ENCODE assay signal across 8 cellular contexts in the genomic region with DNA sequence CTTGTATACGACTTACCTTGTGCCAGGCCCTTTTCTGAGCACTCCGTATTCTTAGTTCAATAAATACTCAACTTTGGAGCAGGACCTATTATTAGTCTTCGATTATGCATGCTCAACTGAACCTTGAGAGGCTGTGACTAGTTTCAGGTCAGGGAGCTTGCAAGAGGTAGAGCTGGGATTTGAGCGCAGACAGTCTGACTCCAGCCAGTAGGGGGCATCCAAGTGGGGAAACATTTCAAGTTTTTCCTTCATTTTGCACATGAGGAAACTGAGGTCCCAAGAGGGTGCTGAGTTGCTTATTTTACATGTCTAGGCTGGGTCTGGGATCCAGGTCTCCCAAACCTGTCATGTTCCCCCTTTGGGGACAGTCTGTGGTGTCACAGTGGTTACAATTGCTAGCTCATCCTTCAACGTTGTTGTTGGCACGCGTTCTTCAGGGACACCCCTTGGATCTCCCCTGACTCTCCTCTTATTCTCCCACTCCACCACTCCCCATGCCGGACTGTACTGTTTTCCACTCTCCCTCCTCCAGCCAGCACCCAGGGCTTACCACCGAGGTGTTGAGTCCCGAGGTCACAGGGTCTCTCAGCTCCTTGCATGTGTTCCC. TPM values are rescaled to one million over a fixed set of nuclear protein-coding genes. Genes with fewer than 3 reads are reported as not detected.
DNase-seq lines count a peak whose midpoint lies in the region; ATAC-seq and TF ChIP-seq lines count a peak whose summit lies in the region.

No MANE protein-coding gene starts in this region.

- TF ChIP-seq CTCF in Peyer's patch (IDR thresholded peaks at IDR 0.05) (peak in 5 of 6 experiments; percentile 40 to 46 (median 45)), psoas muscle (IDR thresholded peaks at IDR 0.05) (peak; percentile 44)

- no peak overlapping the region for H3K27ac ChIP-seq in Peyer's patch
- no peak overlapping the region for H3K27ac ChIP-seq in psoas muscle

- in situ Hi-C loops in ACHN (cut with HindIII; ENCODE audit: low pct_ligation_motif_present, low pct_unique_long_range_greater_than_20kb, low sequenced_read_pairs): no loop called here

- ATAC-seq in psoas muscle (no peak), HG03025 (IDR thresholded peaks at IDR 0.05; ENCODE audit: low FRiP score, unreplicated experiment) (no peak), HG03045 (IDR thresholded peaks at IDR 0.05; ENCODE audit: unreplicated experiment) (no peak)

- 63 to 67% (median 65%) methylated on average over 9 to 10 of the region's 10 CpGs for WGBS in psoas muscle, 3 donors

- DNase-seq in ACHN: peak; percentile 24
- peak; percentile 46 for DNase-seq in ELR (ENCODE audit: low read depth)
- DNase-seq in Peyer's patch: no peak
- DNase-seq in dermis blood vessel endothelial cell: peak; percentile 61
- no peak for DNase-seq in psoas muscle
- no peak for DNase-seq in NCI-H1436 treated with DMSO at 0.1 percent for 48 hours (lab: John Stamatoyannopoulos, UW)

- no peaks in the 10 kb centered on the region for H3K9me3 ChIP-seq in Peyer's patch
- peaks cover 4% of the 10 kb centered on the region for H3K9me3 ChIP-seq in psoas muscle

- intact Hi-C loops in psoas muscle (cut with DNase I): no loop called here

- H3K4me3 ChIP-seq in Peyer's patch (no peak overlapping the region), psoas muscle (no peak overlapping the region)

- TF ChIP-seq POLR2A in Peyer's patch (IDR thresholded peaks at IDR 0.05): no peak

- H3K4me1 ChIP-seq in Peyer's patch (no peaks in the 10 kb centered on the region), psoas muscle (no peaks in the 10 kb centered on the region)

- H3K27me3 ChIP-seq in Peyer's patch: no peaks in the 10 kb centered on the region
- H3K27me3 ChIP-seq in psoas muscle (ENCODE audit: insufficient read depth in 3 of 3, low read length in 2 of 3): no peaks in the 10 kb centered on the region

- no peaks in the 10 kb centered on the region for H3K36me3 ChIP-seq in Peyer's patch
- H3K36me3 ChIP-seq in psoas muscle (ENCODE audit: insufficient read depth in 1 of 2, low read depth in 1 of 2): no peaks in the 10 kb centered on the region

RNA-seq across cellular contexts. Expression of a gene that starts 6.7 kb away (rescaled TPM):
- 10 to 100 TPM; 22.5 to 47.0 (median 26.8) TPM for total RNA-seq in Peyer's patch
- total RNA-seq in dermis blood vessel endothelial cell: 9.4 and 9.7 TPM in 2 replicates
- 10 to 100 TPM; 14.1 to 17.6 (median 16.3) TPM for total RNA-seq in psoas muscle
- 10 to 100 TPM in 2 of 3 donors, 1 to 10 TPM in 1; 7.5 to 23.6 (median 18.1) TPM for polyA plus RNA-seq in psoas muscle

RNA-seq across cellular contexts. Expression of a gene that starts 7.2 kb away (rescaled TPM):
- total RNA-seq in Peyer's patch (10 to 100 TPM in 1 of 4 donors, 1 to 10 TPM in 2, not detected in 1; 5.5 to 11.0 (median 6.7) TPM), dermis blood vessel endothelial cell (0.14 and 0.34 TPM in 2 replicates), psoas muscle (1 to 10 TPM in 2 of 4 donors, under 1 TPM in 2; 0.37 to 1.2 (median 0.83) TPM)
- polyA plus RNA-seq in psoas muscle: 1 to 10 TPM in 2 of 3 donors, under 1 TPM in 1; 0.76 to 1.6 (median 1.4) TPM

RNA-seq across cellular contexts. Expression of a gene that starts 21.1 kb away (rescaled TPM):
- total RNA-seq in Peyer's patch: 10 to 100 TPM; 16.1 to 36.6 (median 30.8) TPM
- total RNA-seq in dermis blood vessel endothelial cell: 2.6 and 13.1 TPM in 2 replicates
- total RNA-seq in psoas muscle: 10 to 100 TPM; 17.8 to 80.7 (median 74.0) TPM
- polyA plus RNA-seq in psoas muscle: 100 to 1,000 TPM in 2 of 3 donors, 10 to 100 TPM in 1; 76.5 to 320 (median 113) TPM

RNA-seq across cellular contexts. Expression of a gene that starts 30.3 kb away (rescaled TPM):
- total RNA-seq in Peyer's patch (10 to 100 TPM in 2 of 4 donors, 1 to 10 TPM in 1, not detected in 1; 5.8 to 14.4 (median 11.6) TPM), dermis blood vessel endothelial cell (0.68 and 0.84 TPM in 2 replicates), psoas muscle (1 to 10 TPM; 2.9 to 3.7 (median 3.5) TPM)
- polyA plus RNA-seq in psoas muscle: 1 to 10 TPM; 5.2 to 8.0 (median 5.3) TPM

RNA-seq across cellular contexts. Expression of a gene that starts 40.3 kb away (rescaled TPM):
- total RNA-seq in Peyer's patch (1 to 10 TPM; 1.7 to 2.8 (median 2.3) TPM), dermis blood vessel endothelial cell (under 0.01 and 0.05 TPM in 2 replicates), psoas muscle (under 1 TPM in 2 of 4 donors, not detected in 2; 0.04 to 0.12 TPM)
- polyA plus RNA-seq in psoas muscle: under 1 TPM in 2 of 3 donors, not detected in 1; 0.01 TPM

Comparison
In these comparisons a context has a peak if more than half of its experiments do, and no peak if none do; other contexts are left out.
1. DNase-seq: peak in ACHN (single experiment), ELR (single experiment) and dermis blood vessel endothelial cell (single experiment); none in Peyer's patch (0 of 3), psoas muscle (0 of 2) and NCI-H1436 treated with DMSO at 0.1 percent for 48 hours (single experiment).